In the genomic region with DNA sequence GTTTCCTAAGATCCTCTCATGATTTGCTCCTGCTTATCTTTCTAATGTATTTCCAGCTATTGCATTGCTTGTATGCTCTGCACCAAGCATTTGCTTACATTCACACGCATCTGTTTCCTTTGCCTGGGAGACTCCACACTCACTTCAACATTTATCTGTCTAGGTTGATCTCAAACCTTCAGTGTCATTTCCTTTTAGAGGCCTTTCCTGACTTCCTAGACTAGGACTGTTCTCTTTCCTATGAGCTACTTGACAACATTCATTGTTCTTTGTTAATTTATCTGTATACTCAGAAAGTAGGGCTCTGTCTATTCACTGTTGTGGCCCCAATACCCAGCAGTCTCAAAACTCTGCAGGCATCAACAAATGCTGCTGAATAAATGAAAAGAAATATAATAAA, we compare ENCODE assay signal across 19 cellular contexts.
"Had no signal": no experiment of that assay in that cellular context is flagged by ENCODE, and none has a peak within 500 bp of the region (broad histone marks: within the 10 kb centered on the region; RNA-seq: fewer than 3 reads in every experiment).

No MANE protein-coding gene starts in this region.

- H3K4me1 Mint-ChIP-seq: activated naive CD8-positive, alpha-beta T cell treated with anti-CD3 and anti-CD28 coated beads for 36 hours; stimulated activated memory B cell treated with anti-CD40 and anti-IgM and Interleukin-4, amounts not matched to agents 10 μg/mL and 1 μg/mL and 100 μg/mL, for 72 hours had no signal

- H3K27me3 ChIP-seq: left lung, spleen, upper lobe of right lung had no signal

- H3K27me3 Mint-ChIP-seq: activated CD4-positive, alpha-beta memory T cell treated with anti-CD3 and anti-CD28 coated beads for 36 hours; activated naive CD8-positive, alpha-beta T cell treated with anti-CD3 and anti-CD28 coated beads for 36 hours; stimulated activated memory B cell treated with anti-CD40 and anti-IgM and Interleukin-4, amounts not matched to agents 10 μg/mL and 1 μg/mL and 100 μg/mL, for 72 hours had no signal

- H3K27ac ChIP-seq: left lung, parathyroid adenoma, spleen, upper lobe of right lung had no signal

- H3K9me3 Mint-ChIP-seq: activated CD4-positive, alpha-beta memory T cell treated with anti-CD3 and anti-CD28 coated beads for 36 hours; activated naive CD8-positive, alpha-beta T cell treated with anti-CD3 and anti-CD28 coated beads for 36 hours; activated T-helper 1 cell treated with anti-CD3 and anti-CD28 coated beads, Interleukin-12 subunit alpha, Interleukin-12 subunit beta, Interleukin-2, Interleukin-4 antibody, amounts not matched to agents 30 ng/mL and 10 ng/mL and 1 ng/mL, durations not matched to agents 14 hours and 24 hours and 36 hours; natural killer cell treated with Interleukin-12 subunit alpha and Interleukin-12 subunit beta and Interleukin-15 and Interleukin-18, amount 100 ng/mL, for 72 hours; stimulated activated memory B cell treated with anti-CD40 and anti-IgM and Interleukin-4, amounts not matched to agents 10 μg/mL and 1 μg/mL and 100 μg/mL, for 72 hours had no signal

- H3K4me1 ChIP-seq: parathyroid adenoma had no signal

- H3K4me3 ChIP-seq: left lung, spleen, upper lobe of right lung had no signal

- H3K4me3 Mint-ChIP-seq: activated CD4-positive, alpha-beta memory T cell treated with anti-CD3 and anti-CD28 coated beads for 36 hours; activated naive CD8-positive, alpha-beta T cell treated with anti-CD3 and anti-CD28 coated beads for 36 hours; activated T-helper 1 cell treated with anti-CD3 and anti-CD28 coated beads, Interleukin-12 subunit alpha, Interleukin-12 subunit beta, Interleukin-2, Interleukin-4 antibody, amounts not matched to agents 30 ng/mL and 10 ng/mL and 1 ng/mL, durations not matched to agents 14 hours and 24 hours and 36 hours; natural killer cell treated with Interleukin-12 subunit alpha and Interleukin-12 subunit beta and Interleukin-15 and Interleukin-18, amount 100 ng/mL, for 72 hours; stimulated activated memory B cell treated with anti-CD40 and anti-IgM and Interleukin-4, amounts not matched to agents 10 μg/mL and 1 μg/mL and 100 μg/mL, for 72 hours had no signal

- H3K36me3 ChIP-seq: left lung, spleen, upper lobe of right lung had no signal

- H3K27ac Mint-ChIP-seq: activated CD4-positive, alpha-beta memory T cell treated with anti-CD3 and anti-CD28 coated beads for 36 hours; activated naive CD8-positive, alpha-beta T cell treated with anti-CD3 and anti-CD28 coated beads for 36 hours; activated T-helper 1 cell treated with anti-CD3 and anti-CD28 coated beads, Interleukin-12 subunit alpha, Interleukin-12 subunit beta, Interleukin-2, Interleukin-4 antibody, amounts not matched to agents 30 ng/mL and 10 ng/mL and 1 ng/mL, durations not matched to agents 14 hours and 24 hours and 36 hours; natural killer cell treated with Interleukin-12 subunit alpha and Interleukin-12 subunit beta and Interleukin-15 and Interleukin-18, amount 100 ng/mL, for 72 hours; stimulated activated memory B cell treated with anti-CD40 and anti-IgM and Interleukin-4, amounts not matched to agents 10 μg/mL and 1 μg/mL and 100 μg/mL, for 72 hours had no signal

- H3K9me3 ChIP-seq: left lung, spleen, upper lobe of right lung had no signal

- DNase-seq: activated CD4-positive, alpha-beta memory T cell treated with anti-CD3 and anti-CD28 coated beads for 36 hours; activated CD4-positive, alpha-beta T cell treated with anti-CD3 and anti-CD28 coated beads for 4 hours; activated naive CD4-positive, alpha-beta T cell; activated naive CD8-positive, alpha-beta T cell treated with anti-CD3 and anti-CD28 coated beads for 36 hours; activated T-cell treated with anti-CD3 and anti-CD28 coated beads for 4 hours; amygdala; hypothalamus; left lung; mesendoderm; spleen; stimulated activated CD4-positive, alpha-beta T cell treated with anti-CD3 and anti-CD28 coated beads, Interleukin-4, amount 100 ng/mL, for 4 hours; SW 1271; T-helper 2 cell; upper lobe of right lung had no signal

- ATAC-seq: esophagus mucosa; left lung; natural killer cell treated with Interleukin-12 subunit alpha and Interleukin-12 subunit beta and Interleukin-15 and Interleukin-18, amount 100 ng/mL, for 72 hours; stimulated activated memory B cell treated with anti-CD40 and anti-IgM and Interleukin-4, amounts not matched to agents 10 μg/mL and 1 μg/mL and 100 μg/mL, for 72 hours; upper lobe of right lung had no signal

- H3K36me3 Mint-ChIP-seq: activated CD4-positive, alpha-beta memory T cell treated with anti-CD3 and anti-CD28 coated beads for 36 hours; activated naive CD8-positive, alpha-beta T cell treated with anti-CD3 and anti-CD28 coated beads for 36 hours; natural killer cell treated with Interleukin-12 subunit alpha and Interleukin-12 subunit beta and Interleukin-15 and Interleukin-18, amount 100 ng/mL, for 72 hours had no signal
